ENCODE assay signal across 39 cellular contexts in the genomic region with DNA sequence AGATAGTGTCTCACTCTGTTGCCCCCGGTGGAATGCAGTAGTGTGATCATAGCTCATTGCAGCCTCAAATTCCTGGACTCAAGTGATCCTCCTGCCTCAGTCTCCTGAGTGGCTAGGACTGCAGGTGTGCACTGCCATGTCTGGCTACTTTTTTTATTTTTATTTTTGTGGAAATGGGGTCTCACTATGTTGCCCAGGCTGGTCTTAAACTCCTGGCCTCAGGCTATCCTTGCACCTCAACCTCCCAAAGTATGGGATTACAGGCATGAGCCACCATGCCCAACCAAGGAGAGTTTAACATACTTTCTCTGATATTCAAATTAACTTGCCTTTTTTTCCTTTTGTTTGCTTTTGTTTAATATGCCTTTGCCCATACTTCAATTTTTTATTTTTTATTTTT. TPM values are rescaled to one million over a fixed set of nuclear protein-coding genes. Genes with fewer than 3 reads are reported as not detected.
"Had no signal": no experiment of that assay in that cellular context is flagged by ENCODE, and none has a peak within 500 bp of the region (broad histone marks: within the 10 kb centered on the region; RNA-seq: fewer than 3 reads in every experiment).

No MANE protein-coding gene starts in this region.

- H3K36me3 Mint-ChIP-seq: activated CD4-positive, alpha-beta memory T cell treated with anti-CD3 and anti-CD28 coated beads for 36 hours; activated naive CD4-positive, alpha-beta T cell treated with anti-CD3 and anti-CD28 coated beads, Interleukin-2, amount 50 U/mL, for 72 hours; activated naive CD8-positive, alpha-beta T cell treated with anti-CD3 and anti-CD28 coated beads for 36 hours had no signal

- FAIRE-seq: astrocyte, TTC549 had no signal

- H3K4me3 ChIP-seq: adrenal gland, body of pancreas, breast epithelium had no signal

- DNase-seq: activated B cell treated with CpG ODN at 0.5 μM for 24 hours; activated CD4-positive, alpha-beta memory T cell treated with anti-CD3 and anti-CD28 coated beads for 36 hours; activated CD4-positive, alpha-beta T cell treated with anti-CD3 and anti-CD28 coated beads for 4 hours; activated CD4-positive, alpha-beta T cell treated with anti-CD3 and anti-CD28 coated beads, Interleukin-2, amount 10 ng/mL, durations not matched to agents 24 days and 14 days; activated CD4-positive, alpha-beta T cell treated with anti-CD3 and anti-CD28 coated beads, Interleukin-2, amount 50 U/mL, for 1 hour; activated CD4-positive, alpha-beta T cell treated with anti-CD3 and anti-CD28 coated beads, Interleukin-2, amount 50 U/mL, for 4 hours; activated CD4-positive, CD25-positive, alpha-beta regulatory T cell treated with anti-CD3 and anti-CD28 coated beads, Interleukin-2, amount 50 U/mL, for 72 hours; activated CD8-positive, alpha-beta memory T cell treated with anti-CD3 and anti-CD28 coated beads, Interleukin-2, amount 50 U/mL, for 4 hours; activated CD8-positive, alpha-beta T cell treated with anti-CD3 and anti-CD28 coated beads for 36 hours; activated effector memory CD4-positive, alpha-beta T cell treated with anti-CD3 and anti-CD28 coated beads, Interleukin-2, amount 50 U/mL, for 16 hours; activated gamma-delta T cell treated with Interleukin-2 at 50 U/mL for 16 hours; activated naive CD4-positive, alpha-beta T cell; activated naive CD4-positive, alpha-beta T cell treated with anti-CD3 and anti-CD28 coated beads for 36 hours; activated naive CD4-positive, alpha-beta T cell treated with anti-CD3 and anti-CD28 coated beads, Interleukin-2, amount 50 U/mL, for 16 hours; activated naive CD8-positive, alpha-beta T cell treated with anti-CD3 and anti-CD28 coated beads for 36 hours; activated T-cell treated with anti-CD3 and anti-CD28 coated beads for 4 hours; activated T-cell treated with anti-CD3 and anti-CD28 coated beads, Interleukin-2, amount 50 U/mL, for 1 hour; activated T-cell treated with anti-CD3 and anti-CD28 coated beads, Interleukin-2, amount 50 U/mL, for 4 hours; activated T-cell treated with anti-CD3 and anti-CD28 coated beads, Interleukin-2, amount 50 U/mL, for 72 hours; adrenal gland; amniotic stem cell; aorta; body of pancreas; brain microvascular endothelial cell; central memory CD4-positive, alpha-beta T cell; T-helper 1 cell; T-helper 2 cell; T-helper 9 cell; WERI-Rb-1 had no signal

- H3K9me3 ChIP-seq: adrenal gland, body of pancreas, breast epithelium had no signal

- H3K27ac Mint-ChIP-seq: activated B cell treated with CpG ODN at 0.5 μM for 24 hours; activated CD4-positive, alpha-beta memory T cell treated with anti-CD3 and anti-CD28 coated beads for 36 hours; activated CD4-positive, alpha-beta T cell treated with anti-CD3 and anti-CD28 coated beads, Interleukin-2, amount 10 ng/mL, durations not matched to agents 24 days and 14 days; activated CD8-positive, alpha-beta T cell treated with anti-CD3 and anti-CD28 coated beads for 36 hours; activated naive CD4-positive, alpha-beta T cell treated with anti-CD3 and anti-CD28 coated beads for 36 hours; activated naive CD4-positive, alpha-beta T cell treated with anti-CD3 and anti-CD28 coated beads, Interleukin-2, amount 50 U/mL, for 72 hours; activated naive CD8-positive, alpha-beta T cell treated with anti-CD3 and anti-CD28 coated beads for 36 hours; activated T-cell treated with anti-CD3 and anti-CD28 coated beads, Interleukin-2, amount 50 U/mL, for 72 hours; activated T-helper 1 cell treated with anti-CD3 and anti-CD28 coated beads, Interleukin-12 subunit alpha, Interleukin-12 subunit beta, Interleukin-2, Interleukin-4 antibody, amounts not matched to agents 30 ng/mL and 10 ng/mL and 1 ng/mL, durations not matched to agents 14 hours and 24 hours and 36 hours; activated T-helper 17 cell treated with anti-CD3 and anti-CD28 coated beads, Interleukin-2, amount 50 U/mL, for 72 hours; T-helper 1 cell treated with Interleukin-12 subunit alpha and Interleukin-12 subunit beta and Interleukin-4 antibody, amounts not matched to agents 30 μg/mL and 1 μg/mL, for 36 hours; T-helper 2 cell treated with Interferon-gamma antibody and Interleukin-4, amounts not matched to agents 5 μg/mL and 100 μg/mL, for 36 hours had no signal

- H3K9me3 Mint-ChIP-seq: activated B cell treated with CpG ODN at 0.5 μM for 24 hours; activated CD4-positive, alpha-beta memory T cell treated with anti-CD3 and anti-CD28 coated beads for 36 hours; activated CD4-positive, alpha-beta T cell treated with anti-CD3 and anti-CD28 coated beads, Interleukin-2, amount 10 ng/mL, durations not matched to agents 24 days and 14 days; activated CD8-positive, alpha-beta T cell treated with anti-CD3 and anti-CD28 coated beads for 36 hours; activated naive CD4-positive, alpha-beta T cell treated with anti-CD3 and anti-CD28 coated beads for 36 hours; activated naive CD4-positive, alpha-beta T cell treated with anti-CD3 and anti-CD28 coated beads, Interleukin-2, amount 50 U/mL, for 72 hours; activated naive CD8-positive, alpha-beta T cell treated with anti-CD3 and anti-CD28 coated beads for 36 hours; activated T-cell treated with anti-CD3 and anti-CD28 coated beads, Interleukin-2, amount 50 U/mL, for 4 hours; activated T-cell treated with anti-CD3 and anti-CD28 coated beads, Interleukin-2, amount 50 U/mL, for 72 hours; activated T-helper 1 cell treated with anti-CD3 and anti-CD28 coated beads, Interleukin-12 subunit alpha, Interleukin-12 subunit beta, Interleukin-2, Interleukin-4 antibody, amounts not matched to agents 30 ng/mL and 10 ng/mL and 1 ng/mL, durations not matched to agents 14 hours and 24 hours and 36 hours; activated T-helper 17 cell treated with anti-CD3 and anti-CD28 coated beads, Interleukin-2, amount 50 U/mL, for 72 hours; T-helper 1 cell treated with Interleukin-12 subunit alpha and Interleukin-12 subunit beta and Interleukin-4 antibody, amounts not matched to agents 30 μg/mL and 1 μg/mL, for 36 hours; T-helper 2 cell treated with Interferon-gamma antibody and Interleukin-4, amounts not matched to agents 5 μg/mL and 100 μg/mL, for 36 hours had no signal

- H3K27ac ChIP-seq: adrenal gland, body of pancreas, brain microvascular endothelial cell, breast epithelium, WERI-Rb-1 had no signal

- ATAC-seq: activated CD8-positive, alpha-beta T cell treated with anti-CD3 and anti-CD28 coated beads for 36 hours; activated naive CD4-positive, alpha-beta T cell treated with anti-CD3 and anti-CD28 coated beads, Interleukin-2, amount 50 U/mL, for 72 hours; activated T-cell treated with anti-CD3 and anti-CD28 coated beads, Interleukin-2, amount 50 U/mL, for 4 hours; activated T-cell treated with anti-CD3 and anti-CD28 coated beads, Interleukin-2, amount 50 U/mL, for 72 hours; activated T-helper 17 cell treated with anti-CD3 and anti-CD28 coated beads, Interleukin-2, amount 50 U/mL, for 72 hours; body of pancreas had no signal

- H3K4me1 ChIP-seq: adrenal gland, body of pancreas, breast epithelium had no signal

- H3K36me3 ChIP-seq: adrenal gland, brain microvascular endothelial cell, breast epithelium, WERI-Rb-1 had no signal

- H3K4me3 Mint-ChIP-seq: activated B cell treated with CpG ODN at 0.5 μM for 24 hours; activated CD4-positive, alpha-beta memory T cell treated with anti-CD3 and anti-CD28 coated beads for 36 hours; activated CD4-positive, alpha-beta T cell treated with anti-CD3 and anti-CD28 coated beads, Interleukin-2, amount 10 ng/mL, durations not matched to agents 24 days and 14 days; activated CD8-positive, alpha-beta T cell treated with anti-CD3 and anti-CD28 coated beads for 36 hours; activated naive CD4-positive, alpha-beta T cell treated with anti-CD3 and anti-CD28 coated beads for 36 hours; activated naive CD8-positive, alpha-beta T cell treated with anti-CD3 and anti-CD28 coated beads for 36 hours; activated T-cell treated with anti-CD3 and anti-CD28 coated beads, Interleukin-2, amount 50 U/mL, for 4 hours; activated T-cell treated with anti-CD3 and anti-CD28 coated beads, Interleukin-2, amount 50 U/mL, for 72 hours; activated T-helper 1 cell treated with anti-CD3 and anti-CD28 coated beads, Interleukin-12 subunit alpha, Interleukin-12 subunit beta, Interleukin-2, Interleukin-4 antibody, amounts not matched to agents 30 ng/mL and 10 ng/mL and 1 ng/mL, durations not matched to agents 14 hours and 24 hours and 36 hours; activated T-helper 17 cell treated with anti-CD3 and anti-CD28 coated beads, Interleukin-2, amount 50 U/mL, for 72 hours; T-helper 1 cell treated with Interleukin-12 subunit alpha and Interleukin-12 subunit beta and Interleukin-4 antibody, amounts not matched to agents 30 μg/mL and 1 μg/mL, for 36 hours; T-helper 2 cell treated with Interferon-gamma antibody and Interleukin-4, amounts not matched to agents 5 μg/mL and 100 μg/mL, for 36 hours had no signal

- H3K4me1 Mint-ChIP-seq: activated B cell treated with CpG ODN at 0.5 μM for 24 hours; activated CD4-positive, alpha-beta T cell treated with anti-CD3 and anti-CD28 coated beads, Interleukin-2, amount 10 ng/mL, durations not matched to agents 24 days and 14 days; activated naive CD8-positive, alpha-beta T cell treated with anti-CD3 and anti-CD28 coated beads for 36 hours; activated T-helper 17 cell treated with anti-CD3 and anti-CD28 coated beads, Interleukin-2, amount 50 U/mL, for 72 hours had no signal

RNA-seq across cellular contexts. Expression of a gene that starts 13.6 kb away (rescaled TPM):
- total RNA-seq: activated B cell treated with CpG ODN at 0.5 μM for 24 hours; activated CD4-positive, alpha-beta memory T cell treated with anti-CD3 and anti-CD28 coated beads for 36 hours; activated CD4-positive, alpha-beta T cell treated with anti-CD3 and anti-CD28 coated beads, Interleukin-2, amount 10 ng/mL, durations not matched to agents 24 days and 14 days; activated CD8-positive, alpha-beta memory T cell treated with anti-CD3 and anti-CD28 coated beads for 36 hours; activated CD8-positive, alpha-beta T cell treated with anti-CD3 and anti-CD28 coated beads for 36 hours; activated naive CD4-positive, alpha-beta T cell treated with anti-CD3 and anti-CD28 coated beads for 36 hours; activated naive CD4-positive, alpha-beta T cell treated with anti-CD3 and anti-CD28 coated beads, Interleukin-2, amount 50 U/mL, for 72 hours; activated naive CD8-positive, alpha-beta T cell treated with anti-CD3 and anti-CD28 coated beads for 36 hours; activated T-cell treated with anti-CD3 and anti-CD28 coated beads, Interleukin-2, amount 50 U/mL, for 4 hours; activated T-helper 1 cell treated with anti-CD3 and anti-CD28 coated beads, Interleukin-12 subunit alpha, Interleukin-12 subunit beta, Interleukin-2, Interleukin-4 antibody, amounts not matched to agents 30 ng/mL and 10 ng/mL and 1 ng/mL, durations not matched to agents 14 hours and 24 hours and 36 hours; adrenal gland; aorta; astrocyte; body of pancreas; breast epithelium; cardiac septum had no signal
- polyA plus RNA-seq: aorta had no signal
